In the genomic region with DNA sequence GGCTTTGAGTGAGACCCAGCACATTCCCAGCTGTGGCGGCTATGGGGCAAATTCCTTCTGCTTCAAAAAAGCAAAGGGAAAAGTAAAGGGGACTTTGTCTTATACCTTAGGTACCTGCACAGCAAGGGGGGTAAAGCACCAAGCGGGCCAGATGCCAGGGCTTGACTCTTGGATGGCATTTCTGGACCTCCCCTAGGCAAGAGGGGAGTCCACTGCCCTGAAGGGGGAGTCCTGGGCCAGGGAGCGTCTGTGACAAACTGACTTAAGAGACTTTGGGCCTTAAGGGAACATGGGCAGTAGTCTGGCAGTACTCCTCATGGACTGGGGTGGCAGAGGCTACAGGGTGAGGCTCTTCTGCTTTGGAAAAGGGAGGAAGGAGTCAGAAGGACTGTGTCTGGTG, we compare ENCODE assay signal across 22 cellular contexts. TPM values are rescaled to one million over a fixed set of nuclear protein-coding genes. Genes with fewer than 3 reads are reported as not detected.
A peak's percentile ranks its signal among the peaks of the same experiment; 100 is the strongest.
DNase-seq lines count a peak whose midpoint lies in the region; ATAC-seq, FAIRE-seq and TF ChIP-seq lines count a peak whose summit lies in the region.
"Had no signal": no experiment of that assay in that cellular context is flagged by ENCODE, and none has a peak within 500 bp of the region (broad histone marks: within the 10 kb centered on the region; RNA-seq: fewer than 3 reads in every experiment).

No MANE protein-coding gene starts in this region.

- no peak overlapping the region for H3K27ac ChIP-seq in H9 (ENCODE audit: insufficient read length, low read depth, low read length)
- H3K27ac ChIP-seq in H1 (ENCODE audit: low read depth, low read length) = no peak overlapping the region
- H3K27ac ChIP-seq in neural progenitor cell = no peak overlapping the region
- H3K27ac ChIP-seq: A549; BLaER1 treated with 17β-estradiol and CSF1 and Interleukin-3, amounts not matched to agents 10 nM and 100 nM; GM23248 had no signal

- H3K9me3 Mint-ChIP-seq in H9 (no peaks in the 10 kb centered on the region), neural progenitor cell (peaks cover 14% of the 10 kb centered on the region)
- H3K9me3 Mint-ChIP-seq: CD4-positive, alpha-beta T cell had no signal

- H4K5ac ChIP-seq in H9 (ENCODE audit: insufficient read length, low read depth, low read length) = no peak overlapping the region
- no peak overlapping the region for H4K5ac ChIP-seq in H1 (ENCODE audit: insufficient read length, low read depth, low read length)

- H4K20me1 ChIP-seq in H9 (ENCODE audit: control insufficient read depth, insufficient read depth, insufficient read length) = no peaks in the 10 kb centered on the region
- no peaks in the 10 kb centered on the region for H4K20me1 ChIP-seq in H1 (replicated peaks in 1 of 2; ENCODE audit: control insufficient read depth in 1 of 2, insufficient read depth in 2 of 2, low read length in 2 of 2)
- H4K20me1 ChIP-seq in neural progenitor cell (ENCODE audit: low read depth) = peaks cover 4% of the 10 kb centered on the region
- H4K20me1 ChIP-seq: BLaER1 treated with 17β-estradiol and CSF1 and Interleukin-3, amounts not matched to agents 10 nM and 100 nM had no signal

- H3K27ac Mint-ChIP-seq in H9 = no peak overlapping the region
- no peak overlapping the region for H3K27ac Mint-ChIP-seq in neural progenitor cell
- H3K27ac Mint-ChIP-seq: CD14-positive monocyte; CD4-positive, alpha-beta T cell; CD8-positive, alpha-beta memory T cell had no signal

- no CpG with 5 or more reads among the region's 3 CpGs for WGBS in H9 (ENCODE audit: extremely low coverage, insufficient read length, low lambda C conversion rate)
- 61% methylated on average over 3 of the region's 3 CpGs; no CpG with 5 or more reads in 1 of the 2 experiments for WGBS in H1 (ENCODE audit: extremely low coverage in 1 of 2, insufficient coverage in 1 of 2, insufficient read length in 1 of 2, insufficient replicate concordance in 2 of 2, low coverage in 1 of 2, low lambda C conversion rate in 2 of 2, missing lambda C conversion rate in 1 of 2), 2 experiments

- H3K56ac ChIP-seq in H9 (ENCODE audit: insufficient read length, low read depth, low read length) (no peak overlapping the region), H1 (replicated peaks; ENCODE audit: insufficient read length, low read depth, low read length) (no peak overlapping the region)

- H3K27me3 ChIP-seq in H9 (ENCODE audit: insufficient read depth, low read length) (no peaks in the 10 kb centered on the region; the same call in 1 of the 2 replicates), H1 (replicated peaks in 1 of 4; ENCODE audit: control insufficient read depth in 3 of 4, extremely low read depth in 1 of 4, insufficient read depth in 3 of 4, low read length in 3 of 4) (no peaks in the 10 kb centered on the region), neural progenitor cell (peaks cover 47% of the 10 kb centered on the region)
- H3K27me3 ChIP-seq: BE2C; BLaER1 treated with 17β-estradiol and CSF1 and Interleukin-3, amounts not matched to agents 10 nM and 100 nM had no signal

- no peak overlapping the region for H2AFZ ChIP-seq in H9 (ENCODE audit: low read length)
- no peak overlapping the region for H2AFZ ChIP-seq in H1 (ENCODE audit: low read length)
- no peak overlapping the region for H2AFZ ChIP-seq in neural progenitor cell (replicated peaks)
- H2AFZ ChIP-seq: GM23248 had no signal

- CTCF ChIA-PET in H1 (lab: Charles Lee; ENCODE audit: partially characterized antibody) = interaction anchor here (1.0 to 9.9 kb wide), 6 partner anchors 43 to 154 kb away, joined by 3 to 141 read pairs (median 4); no protein-coding TSS in a partner anchor

- H3K4me2 ChIP-seq in H9 (ENCODE audit: insufficient read depth, insufficient read length, low read length) (no peak overlapping the region), H1 (ENCODE audit: insufficient read depth in 1 of 2, low read depth in 2 of 2, low read length in 2 of 2) (no peak overlapping the region), neural progenitor cell (no peak overlapping the region)
- H3K4me2 ChIP-seq: A549 had no signal

- H2BK120ac ChIP-seq in H9 (ENCODE audit: low read depth, low read length, poor library complexity, severe bottlenecking) (no peak overlapping the region), H1 (replicated peaks; ENCODE audit: low read depth, low read length) (no peak overlapping the region)

- peak in 1 of 2 experiments; percentile 20; a peak in 2 of 4 replicates for TF ChIP-seq RAD21 in H1 (IDR thresholded peaks at IDR 0.05 in 1 of 2, conservative IDR thresholded peaks at IDR 0.05 in 1 of 2; ENCODE audit: low read depth in 2 of 2, low read length in 2 of 2)

- H3K4me1 ChIP-seq in H9 (ENCODE audit: insufficient read depth, low read length) = no peaks in the 10 kb centered on the region
- no peaks in the 10 kb centered on the region for H3K4me1 ChIP-seq in H1 (replicated peaks in 1 of 4; ENCODE audit: control insufficient read depth in 3 of 4, insufficient read depth in 4 of 4, low read length in 3 of 4)
- H3K4me1 ChIP-seq in neural progenitor cell = no peaks in the 10 kb centered on the region
- H3K4me1 ChIP-seq: A549, BE2C had no signal

- H3K14ac ChIP-seq in H9 (ENCODE audit: insufficient read depth, low read length) (no peak overlapping the region), H1 (ENCODE audit: insufficient read length) (no peak overlapping the region)

- no peak overlapping the region for H3K4ac ChIP-seq in H9 (ENCODE audit: low read depth, low read length)
- H3K4ac ChIP-seq in H1 (replicated peaks; ENCODE audit: insufficient read length, low read depth, low read length) = no peak overlapping the region

- POLR2A ChIA-PET in H1 (lab: Charles Lee; ENCODE audit: partially characterized antibody) = no interaction called here

- H3K4me1 Mint-ChIP-seq in H9 (peaks cover 2 to 5% of the 10 kb centered on the region in 2 experiments; a peak in 3 of 4 replicates), neural progenitor cell (no peaks in the 10 kb centered on the region)
- H3K4me1 Mint-ChIP-seq: CD14-positive monocyte; CD8-positive, alpha-beta memory T cell had no signal

- ATAC-seq in Right ventricle myocardium superior (ENCODE audit: poor library complexity) = no peak
- ATAC-seq: A549 had no signal

- peaks cover 22% of the 10 kb centered on the region for H3K27me3 Mint-ChIP-seq in H9 (ENCODE audit: low read depth)
- H3K27me3 Mint-ChIP-seq in neural progenitor cell (ENCODE audit: insufficient read depth, low read depth) = peaks cover 6% of the 10 kb centered on the region

- H4K8ac ChIP-seq in H9 (replicated peaks; ENCODE audit: insufficient read length, low read depth, low read length) (no peak overlapping the region), H1 (ENCODE audit: extremely low read depth, insufficient read depth, low read length) (no peak overlapping the region)

- FAIRE-seq in H1 (lab: Jason Lieb, UNC) = no peak
- FAIRE-seq: A549, G401.6, GM12892, GM19239, H54 had no signal

- no peak overlapping the region for H3K4me3 Mint-ChIP-seq in H9
- no peak overlapping the region for H3K4me3 Mint-ChIP-seq in neural progenitor cell
- H3K4me3 Mint-ChIP-seq: CD14-positive monocyte; CD4-positive, alpha-beta T cell; CD8-positive, alpha-beta memory T cell had no signal

- H3K9me3 ChIP-seq in H9 (ENCODE audit: control insufficient read depth, low read depth, low read length) (no peaks in the 10 kb centered on the region), H1 (ENCODE audit: insufficient read depth in 2 of 2, low read depth in 1 of 2, low read length in 1 of 2) (no peaks in the 10 kb centered on the region), neural progenitor cell (ENCODE audit: low read depth) (no peaks in the 10 kb centered on the region)
- H3K9me3 ChIP-seq: A549; BE2C; BLaER1 treated with 17β-estradiol and CSF1 and Interleukin-3, amounts not matched to agents 10 nM and 100 nM had no signal

- H3T11ph ChIP-seq in H9 (ENCODE audit: low read length) = no peak overlapping the region

- intact Hi-C loops in Right ventricle myocardium superior (cut with DNase I) = no loop called here

- no peaks in the 10 kb centered on the region for H3K36me3 ChIP-seq in H1 (ENCODE audit: control insufficient read depth in 2 of 4, insufficient read depth in 4 of 4, low read length in 3 of 4)
- no peaks in the 10 kb centered on the region for H3K36me3 ChIP-seq in neural progenitor cell
- H3K36me3 ChIP-seq: BE2C; BLaER1 treated with 17β-estradiol and CSF1 and Interleukin-3, amounts not matched to agents 10 nM and 100 nM had no signal

- H3K36me3 Mint-ChIP-seq in H9 (ENCODE audit: insufficient read depth in 1 of 3, low read depth in 3 of 3) (no peaks in the 10 kb centered on the region), neural progenitor cell (no peaks in the 10 kb centered on the region)
- H3K36me3 Mint-ChIP-seq: CD14-positive monocyte; CD8-positive, alpha-beta memory T cell had no signal

- H3K79me1 ChIP-seq in H9 (ENCODE audit: insufficient read depth, low read depth, low read length, poor library complexity, severe bottlenecking) (no peaks in the 10 kb centered on the region), H1 (ENCODE audit: low read depth, low read length) (no peaks in the 10 kb centered on the region)

- H2BK20ac ChIP-seq in H9 (ENCODE audit: low read depth, low read length, poor library complexity, severe bottlenecking) (no peak overlapping the region), H1 (ENCODE audit: low read length) (no peak overlapping the region)

- no peaks in the 10 kb centered on the region for H3K23me2 ChIP-seq in H9 (ENCODE audit: insufficient read length, low read depth, low read length, poor library complexity, severe bottlenecking)
- H3K23me2 ChIP-seq in H1 (ENCODE audit: low read depth, low read length) = no peaks in the 10 kb centered on the region

- no peaks in the 10 kb centered on the region for H3F3A ChIP-seq in neural progenitor cell (ENCODE audit: low read depth)

- H3K9ac ChIP-seq in H9 (ENCODE audit: extremely low read depth, insufficient read length, low read length) (no peak overlapping the region), H1 (replicated peaks in 1 of 4; ENCODE audit: extremely low read depth in 1 of 4, low read depth in 3 of 4, low read length in 3 of 4) (no peak overlapping the region), neural progenitor cell (no peak overlapping the region)
- H3K9ac ChIP-seq: BLaER1 treated with 17β-estradiol and CSF1 and Interleukin-3, amounts not matched to agents 10 nM and 100 nM; GM23248 had no signal

- H2AK5ac ChIP-seq in H9 (ENCODE audit: insufficient read length, low read length) (no peak overlapping the region), H1 (ENCODE audit: low read depth, low read length) (no peak overlapping the region)

- H3K23ac ChIP-seq in H9 (ENCODE audit: insufficient read length, low read depth, low read length) (no peak overlapping the region), H1 (ENCODE audit: insufficient read length) (no peak overlapping the region)

- H2BK12ac ChIP-seq in H9 (ENCODE audit: insufficient read length, low read depth, low read length) = no peak overlapping the region
- no peak overlapping the region for H2BK12ac ChIP-seq in H1 (ENCODE audit: low read depth, low read length)

- H2BK15ac ChIP-seq in H9 (ENCODE audit: low read depth, low read length) = no peak overlapping the region
- H2BK15ac ChIP-seq in H1 (ENCODE audit: low read length) = no peak overlapping the region

- H2BK5ac ChIP-seq in H9 (ENCODE audit: insufficient read length, low read length) (no peak overlapping the region), H1 (ENCODE audit: low read depth, low read length) (no peak overlapping the region)

- TF ChIP-seq CTCF in H9 (conservative IDR thresholded peaks at IDR 0.05) (peak; percentile 39; the same call in 2 of the 3 replicates), H1 (IDR thresholded peaks at IDR 0.05; ENCODE audit: control extremely low read depth in 1 of 3, insufficient read depth in 1 of 3, low read depth in 1 of 3, low read length in 3 of 3) (peak; percentile 2 to 15 (median 13); a peak in 2 of 4 replicates), neural progenitor cell (IDR thresholded peaks at IDR 0.05) (peak; percentile 21)

- H3K79me2 ChIP-seq in H9 (ENCODE audit: insufficient read depth, low read length) (no peaks in the 10 kb centered on the region), H1 (ENCODE audit: control insufficient read depth in 1 of 2, insufficient read depth in 2 of 2, low read length in 2 of 2) (no peaks in the 10 kb centered on the region), neural progenitor cell (ENCODE audit: low read depth) (no peaks in the 10 kb centered on the region)

- H3K4me3 ChIP-seq in H1 (ENCODE audit: extremely low read depth in 1 of 4, insufficient read depth in 2 of 4, low read depth in 3 of 4, low read length in 4 of 4) (no peak overlapping the region), neural progenitor cell (no peak overlapping the region)
- H3K4me3 ChIP-seq: A549; BLaER1 treated with 17β-estradiol and CSF1 and Interleukin-3, amounts not matched to agents 10 nM and 100 nM; GM23248 had no signal

- TF ChIP-seq POLR2A in H1 (IDR thresholded peaks at IDR 0.05; ENCODE audit: control extremely low read depth in 1 of 2, low read depth in 2 of 2, low read length in 2 of 2) = no peak

- H3K18ac ChIP-seq in H9 (ENCODE audit: insufficient read length, low read depth, low read length) (no peak overlapping the region), H1 (ENCODE audit: extremely low read depth, low read length) (no peak overlapping the region)

- DNase-seq in H9 (peak; percentile 36), H1 (ENCODE audit: low read depth in 1 of 2, low spot score in 2 of 2) (no peak), neural progenitor cell (ENCODE audit: low spot score) (no peak), RPMI8226 (no peak), SIG-M5 treated with dmso at 0.1 percent for 504 hours (lab: John Stamatoyannopoulos, UW; ENCODE audit: unreplicated experiment) (no peak), Right ventricle myocardium superior (no peak)
- DNase-seq: 8988T; ACHN; AML-193; BE2C; CD4-positive, alpha-beta T cell; CD8-positive, alpha-beta memory T cell; DND-41; GM23248; HCEC 1CT had no signal

- H4K91ac ChIP-seq in H9 (ENCODE audit: insufficient read length, low read depth, low read length) (no peak overlapping the region), H1 (replicated peaks; ENCODE audit: insufficient read length, low read length) (no peak overlapping the region)

- no peak for TF ChIP-seq EP300 in H1 (IDR thresholded peaks at IDR 0.05; ENCODE audit: borderline replicate concordance in 1 of 2, low read depth in 2 of 2, low read length in 2 of 2)

RNA-seq across cellular contexts. Expression of gene FOXI2, which starts 16.1 kb away (rescaled TPM):
- total RNA-seq in H9 (2021) (0.29 and 0.42 TPM in 2 replicates), neural progenitor cell (ENCODE audit: low replicate concordance) (not detected in 2 replicates), Right ventricle myocardium superior (not detected)
- total RNA-seq in H1 (2021; fragmentation: NEBNext Ultra II Directional; extraction: Animal tissue kit (Norgen Biotek cat#: 25700)) = 1.0 and 1.4 TPM in 2 replicates
- polyA plus RNA-seq in H1 (2011; rRNA removed) = 1.0 and 1.9 TPM in 2 replicates
- 1.6 TPM for polyA plus RNA-seq in H1 (2011; cell fraction: cytosol; rRNA removed)
- polyA plus RNA-seq in H1 (2011; cell fraction: nucleus; rRNA removed) = 1.5 TPM
- polyA plus RNA-seq in H1 (2012, experiment 1 of 2) = 1.3 to 2.2 TPM (median 1.8 TPM) in 4 replicates
- 0.89 TPM for polyA plus RNA-seq in H1 (2012, experiment 2 of 2)
- 0.18 TPM for polyA plus RNA-seq in H1 (2013, experiment 1 of 2)
- polyA plus RNA-seq in H1 (2013, experiment 2 of 2) = 0.15 TPM
- polyA minus RNA-seq in H1 (2011; rRNA and poly(A)+ RNA removed) = 0.44 and 0.50 TPM in 2 replicates
- polyA minus RNA-seq in H1 (2011; cell fraction: cytosol; rRNA and poly(A)+ RNA removed) = 0.81 TPM
- 2.5 TPM for polyA minus RNA-seq in H1 (2011; cell fraction: nucleus; rRNA and poly(A)+ RNA removed)
- total RNA-seq: CD4-positive, alpha-beta T cell; CD8-positive, alpha-beta memory T cell; GM23248 had no signal
- polyA plus RNA-seq: A549; CD14-positive monocyte; CD8-positive, alpha-beta memory T cell; GM23248 had no signal
